In genomic region chr19:4448147-4448985, GRCh38 we compare ENCODE assay signal across 1 cellular context.
TF ChIP-seq lines count a peak whose summit lies in the region.

No MANE protein-coding gene starts in this region.

TF ChIP-seq in IMR-90, 13 proteins besides CTCF, POLR2A, EP300 and RAD21 (continued from another document):
- TF ChIP-seq ELK1 (IDR thresholded peaks at IDR 0.05; ENCODE audit: borderline replicate concordance, low read depth, low read length) (no peak), BHLHE40 (IDR thresholded peaks at IDR 0.05; ENCODE audit: low read depth, low read length) (no peak), NFE2L2 (IDR thresholded peaks at IDR 0.05; ENCODE audit: low read depth, low read length) (no peak), RFX5 (IDR thresholded peaks at IDR 0.05; ENCODE audit: low read depth, low read length) (no peak), CHD1 (IDR thresholded peaks at IDR 0.05; ENCODE audit: low read depth, low read length) (no peak)
